8 cellular contexts compared by ENCODE assay signal in the genomic region with DNA sequence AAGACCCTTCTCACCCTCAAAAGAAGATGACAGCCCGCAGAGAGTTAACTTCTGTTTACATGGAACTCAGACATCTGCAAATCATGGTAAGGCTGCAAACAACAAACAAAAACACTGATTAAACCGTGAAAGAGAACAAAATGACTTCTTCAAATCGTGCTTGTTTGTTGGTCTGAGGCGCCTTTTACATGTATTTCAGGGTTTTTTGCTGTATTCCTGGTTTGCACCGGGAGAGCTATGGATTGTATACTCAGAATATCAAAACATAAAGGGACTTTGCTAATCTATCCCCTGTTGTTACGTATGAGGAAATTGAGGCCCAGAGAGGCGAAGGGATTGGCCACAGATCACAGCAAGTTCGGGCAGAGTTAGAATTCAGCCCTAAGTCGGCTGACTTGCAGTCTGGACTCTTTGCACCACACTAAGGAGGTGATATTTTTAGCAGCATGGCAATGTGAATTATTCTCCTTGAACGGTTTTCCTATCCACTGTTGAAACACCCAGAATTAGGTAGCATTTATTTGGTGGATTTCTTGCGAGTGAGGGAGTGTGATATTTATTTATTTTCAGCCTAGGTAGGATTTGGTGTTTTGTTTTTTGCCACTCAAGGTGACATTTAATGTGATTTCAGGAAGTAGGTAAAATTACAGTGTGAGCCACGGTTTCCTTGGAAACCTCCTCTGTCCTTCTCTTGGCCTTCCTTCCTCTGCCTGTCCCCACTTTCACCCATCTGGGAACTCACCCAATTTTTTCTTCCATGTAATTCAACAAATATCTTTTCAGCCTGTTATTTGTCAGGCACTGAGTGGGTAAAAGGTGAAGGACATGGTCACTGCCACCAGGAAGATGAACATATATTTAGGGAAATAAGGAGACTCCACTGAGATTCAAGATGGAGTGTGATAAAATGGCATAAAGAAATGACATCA. TPM values are rescaled to one million over a fixed set of nuclear protein-coding genes. Genes with fewer than 3 reads are reported as not detected.
A peak's percentile ranks its signal among the peaks of the same experiment; 100 is the strongest.
DNase-seq lines count a peak whose midpoint lies in the region; ATAC-seq, FAIRE-seq and TF ChIP-seq lines count a peak whose summit lies in the region.

No MANE protein-coding gene starts in this region.

- TF ChIP-seq CTCF in progenitor cell of endocrine pancreas (IDR thresholded peaks at IDR 0.05; ENCODE audit: unreplicated experiment): no peak

- H3K36me3 Mint-ChIP-seq in activated naive CD4-positive, alpha-beta T cell treated with anti-CD3 and anti-CD28 coated beads, Interleukin-2, amount 50 U/mL, for 72 hours: peaks cover 11 to 12% of the 10 kb centered on the region in 2 donors
- no peaks in the 10 kb centered on the region for H3K36me3 Mint-ChIP-seq in progenitor cell of endocrine pancreas (ENCODE audit: insufficient read depth)

- peak overlapping the region; percentile 90 to 97 for H3K27ac Mint-ChIP-seq in activated naive CD4-positive, alpha-beta T cell treated with anti-CD3 and anti-CD28 coated beads, Interleukin-2, amount 50 U/mL, for 72 hours
- H3K27ac Mint-ChIP-seq in progenitor cell of endocrine pancreas: peak overlapping the region; percentile 97

- no peak for FAIRE-seq in urothelium cell line (lab: Jason Lieb, UNC)

- peaks cover 32% of the 10 kb centered on the region for H3K4me1 Mint-ChIP-seq in progenitor cell of endocrine pancreas (ENCODE audit: low read depth)

- ATAC-seq in activated naive CD4-positive, alpha-beta T cell treated with anti-CD3 and anti-CD28 coated beads, Interleukin-2, amount 50 U/mL, for 72 hours: peak in 1 of 2 donors; percentile 25

- no peaks in the 10 kb centered on the region for H3K27me3 Mint-ChIP-seq in progenitor cell of endocrine pancreas

- DNase-seq in GM04503 (ENCODE audit: low read depth) (peak; percentile 42), NAMALWA (ENCODE audit: low spot score) (peak; percentile 85), glomerular visceral epithelial cell (ENCODE audit: extremely low spot score) (peak; percentile 25), progenitor cell of endocrine pancreas (ENCODE audit: low spot score, unreplicated experiment) (no peak), islet precursor cell (no peak), HuH-7.5 (ENCODE audit: low spot score) (no peak), urothelium cell line (ENCODE audit: low spot score) (no peak)
- peak in 1 of 2 donors; percentile 27 for DNase-seq in activated naive CD4-positive, alpha-beta T cell treated with anti-CD3 and anti-CD28 coated beads, Interleukin-2, amount 50 U/mL, for 72 hours (ENCODE audit: low spot score in 2 of 2)

- no peaks in the 10 kb centered on the region for H3K9me3 Mint-ChIP-seq in activated naive CD4-positive, alpha-beta T cell treated with anti-CD3 and anti-CD28 coated beads, Interleukin-2, amount 50 U/mL, for 72 hours
- no peaks in the 10 kb centered on the region for H3K9me3 Mint-ChIP-seq in progenitor cell of endocrine pancreas (ENCODE audit: low read depth)

- H3K4me3 Mint-ChIP-seq in progenitor cell of endocrine pancreas (ENCODE audit: low read depth): peak overlapping the region; percentile 96

RNA-seq across cellular contexts. Expression of a gene that starts 1.0 kb away (rescaled TPM):
- 10 to 100 TPM; 25.4 to 26.3 TPM for total RNA-seq in activated naive CD4-positive, alpha-beta T cell treated with anti-CD3 and anti-CD28 coated beads, Interleukin-2, amount 50 U/mL, for 72 hours
- 21.9 and 23.3 TPM in 2 replicates for total RNA-seq in progenitor cell of endocrine pancreas

RNA-seq across cellular contexts. Expression of a gene that starts 4.2 kb away (rescaled TPM):
- total RNA-seq in activated naive CD4-positive, alpha-beta T cell treated with anti-CD3 and anti-CD28 coated beads, Interleukin-2, amount 50 U/mL, for 72 hours: 10 to 100 TPM; 49.8 to 58.3 TPM
- total RNA-seq in progenitor cell of endocrine pancreas: 55.1 and 58.4 TPM in 2 replicates

Comparison
In these comparisons a context has a peak if more than half of its experiments do, and no peak if none do; other contexts are left out.
1. DNase-seq: peak in GM04503 (single experiment), NAMALWA (single experiment) and glomerular visceral epithelial cell (single experiment); none in progenitor cell of endocrine pancreas (single experiment), islet precursor cell (single experiment), HuH-7.5 (single experiment) and urothelium cell line (single experiment).